In the genomic region with DNA sequence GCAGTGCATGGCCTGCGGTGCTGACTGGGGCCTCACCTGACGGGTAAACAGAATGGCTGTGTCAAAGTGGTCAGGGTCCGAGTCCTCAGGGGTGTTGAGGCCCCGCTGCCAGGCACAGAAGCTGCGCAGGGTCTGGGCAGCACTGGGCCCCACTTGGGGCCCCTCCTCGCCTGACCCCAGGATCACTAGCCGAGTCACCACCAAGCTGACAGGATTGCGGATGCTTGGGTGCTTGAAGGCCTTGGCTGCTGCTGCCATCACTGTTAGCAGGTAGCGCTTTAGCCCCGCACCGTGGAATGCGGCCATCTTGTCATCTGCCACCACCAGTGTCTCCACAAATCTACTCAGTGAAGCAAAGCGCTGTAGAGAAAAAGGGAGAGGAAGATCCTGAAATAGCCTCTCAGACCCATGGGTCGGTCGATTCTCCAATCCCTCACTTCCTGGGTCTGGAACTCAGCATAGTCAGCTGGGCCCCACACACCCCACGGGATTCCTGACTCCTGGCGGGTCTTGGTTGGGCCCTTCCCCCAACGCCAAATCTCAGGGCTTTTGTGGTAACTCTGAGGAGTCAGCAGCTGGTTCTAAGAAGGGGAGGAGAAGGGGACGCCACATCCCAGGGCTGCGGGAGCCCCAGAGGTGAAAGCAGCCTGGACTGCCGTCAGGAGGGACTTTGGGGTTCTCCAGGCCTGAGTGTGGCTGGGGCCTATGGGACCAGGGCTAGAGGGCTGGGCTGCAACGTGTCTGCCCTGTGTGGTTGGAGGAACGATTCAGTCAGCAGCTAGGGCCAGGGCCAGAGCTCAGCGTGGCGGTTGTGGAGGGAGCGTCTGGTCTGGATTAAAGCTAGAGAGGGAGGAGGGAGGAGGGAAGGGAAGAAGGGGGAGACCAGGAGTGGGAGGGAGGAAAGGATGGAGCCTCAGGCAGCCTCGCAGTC, we compare ENCODE assay signal across 1 cellular context.
TF ChIP-seq lines count a peak whose summit lies in the region.

No MANE protein-coding gene starts in this region.

TF ChIP-seq in K562, 482 proteins besides CTCF, POLR2A, EP300 and RAD21:
- TF ChIP-seq CTBP1 (IDR thresholded peaks at IDR 0.05; ENCODE audit: borderline replicate concordance): no peak
- TF ChIP-seq, protein P1, sequence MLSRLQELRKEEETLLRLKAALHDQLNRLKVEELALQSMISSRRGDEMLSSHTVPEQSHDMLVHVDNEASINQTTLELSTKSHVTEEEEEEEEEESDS (CRISPR knock-in tag; IDR thresholded peaks at IDR 0.05): no peak
- TF ChIP-seq, protein P2, sequence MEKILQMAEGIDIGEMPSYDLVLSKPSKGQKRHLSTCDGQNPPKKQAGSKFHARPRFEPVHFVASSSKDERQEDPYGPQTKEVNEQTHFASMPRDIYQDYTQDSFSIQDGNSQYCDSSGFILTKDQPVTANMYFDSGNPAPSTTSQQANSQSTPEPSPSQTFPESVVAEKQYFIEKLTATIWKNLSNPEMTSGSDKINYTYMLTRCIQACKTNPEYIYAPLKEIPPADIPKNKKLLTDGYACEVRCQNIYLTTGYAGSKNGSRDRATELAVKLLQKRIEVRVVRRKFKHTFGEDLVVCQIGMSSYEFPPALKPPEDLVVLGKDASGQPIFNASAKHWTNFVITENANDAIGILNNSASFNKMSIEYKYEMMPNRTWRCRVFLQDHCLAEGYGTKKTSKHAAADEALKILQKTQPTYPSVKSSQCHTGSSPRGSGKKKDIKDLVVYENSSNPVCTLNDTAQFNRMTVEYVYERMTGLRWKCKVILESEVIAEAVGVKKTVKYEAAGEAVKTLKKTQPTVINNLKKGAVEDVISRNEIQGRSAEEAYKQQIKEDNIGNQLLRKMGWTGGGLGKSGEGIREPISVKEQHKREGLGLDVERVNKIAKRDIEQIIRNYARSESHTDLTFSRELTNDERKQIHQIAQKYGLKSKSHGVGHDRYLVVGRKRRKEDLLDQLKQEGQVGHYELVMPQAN (IDR thresholded peaks at IDR 0.05; ENCODE audit: borderline replicate concordance): no peak
- TF ChIP-seq, protein P3, sequence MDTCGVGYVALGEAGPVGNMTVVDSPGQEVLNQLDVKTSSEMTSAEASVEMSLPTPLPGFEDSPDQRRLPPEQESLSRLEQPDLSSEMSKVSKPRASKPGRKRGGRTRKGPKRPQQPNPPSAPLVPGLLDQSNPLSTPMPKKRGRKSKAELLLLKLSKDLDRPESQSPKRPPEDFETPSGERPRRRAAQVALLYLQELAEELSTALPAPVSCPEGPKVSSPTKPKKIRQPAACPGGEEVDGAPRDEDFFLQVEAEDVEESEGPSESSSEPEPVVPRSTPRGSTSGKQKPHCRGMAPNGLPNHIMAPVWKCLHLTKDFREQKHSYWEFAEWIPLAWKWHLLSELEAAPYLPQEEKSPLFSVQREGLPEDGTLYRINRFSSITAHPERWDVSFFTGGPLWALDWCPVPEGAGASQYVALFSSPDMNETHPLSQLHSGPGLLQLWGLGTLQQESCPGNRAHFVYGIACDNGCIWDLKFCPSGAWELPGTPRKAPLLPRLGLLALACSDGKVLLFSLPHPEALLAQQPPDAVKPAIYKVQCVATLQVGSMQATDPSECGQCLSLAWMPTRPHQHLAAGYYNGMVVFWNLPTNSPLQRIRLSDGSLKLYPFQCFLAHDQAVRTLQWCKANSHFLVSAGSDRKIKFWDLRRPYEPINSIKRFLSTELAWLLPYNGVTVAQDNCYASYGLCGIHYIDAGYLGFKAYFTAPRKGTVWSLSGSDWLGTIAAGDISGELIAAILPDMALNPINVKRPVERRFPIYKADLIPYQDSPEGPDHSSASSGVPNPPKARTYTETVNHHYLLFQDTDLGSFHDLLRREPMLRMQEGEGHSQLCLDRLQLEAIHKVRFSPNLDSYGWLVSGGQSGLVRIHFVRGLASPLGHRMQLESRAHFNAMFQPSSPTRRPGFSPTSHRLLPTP (IDR thresholded peaks at IDR 0.05; ENCODE audit: borderline replicate concordance, extremely low read depth, insufficient read length): no peak
- TF ChIP-seq, protein P4, sequence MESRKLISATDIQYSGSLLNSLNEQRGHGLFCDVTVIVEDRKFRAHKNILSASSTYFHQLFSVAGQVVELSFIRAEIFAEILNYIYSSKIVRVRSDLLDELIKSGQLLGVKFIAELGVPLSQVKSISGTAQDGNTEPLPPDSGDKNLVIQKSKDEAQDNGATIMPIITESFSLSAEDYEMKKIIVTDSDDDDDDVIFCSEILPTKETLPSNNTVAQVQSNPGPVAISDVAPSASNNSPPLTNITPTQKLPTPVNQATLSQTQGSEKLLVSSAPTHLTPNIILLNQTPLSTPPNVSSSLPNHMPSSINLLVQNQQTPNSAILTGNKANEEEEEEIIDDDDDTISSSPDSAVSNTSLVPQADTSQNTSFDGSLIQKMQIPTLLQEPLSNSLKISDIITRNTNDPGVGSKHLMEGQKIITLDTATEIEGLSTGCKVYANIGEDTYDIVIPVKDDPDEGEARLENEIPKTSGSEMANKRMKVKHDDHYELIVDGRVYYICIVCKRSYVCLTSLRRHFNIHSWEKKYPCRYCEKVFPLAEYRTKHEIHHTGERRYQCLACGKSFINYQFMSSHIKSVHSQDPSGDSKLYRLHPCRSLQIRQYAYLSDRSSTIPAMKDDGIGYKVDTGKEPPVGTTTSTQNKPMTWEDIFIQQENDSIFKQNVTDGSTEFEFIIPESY (CRISPR knock-in tag; IDR thresholded peaks at IDR 0.05): peak; percentile 65; the same call in 1 of the 2 replicates
- TF ChIP-seq, protein P5, sequence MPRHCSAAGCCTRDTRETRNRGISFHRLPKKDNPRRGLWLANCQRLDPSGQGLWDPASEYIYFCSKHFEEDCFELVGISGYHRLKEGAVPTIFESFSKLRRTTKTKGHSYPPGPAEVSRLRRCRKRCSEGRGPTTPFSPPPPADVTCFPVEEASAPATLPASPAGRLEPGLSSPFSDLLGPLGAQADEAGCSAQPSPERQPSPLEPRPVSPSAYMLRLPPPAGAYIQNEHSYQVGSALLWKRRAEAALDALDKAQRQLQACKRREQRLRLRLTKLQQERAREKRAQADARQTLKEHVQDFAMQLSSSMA (CRISPR knock-in tag; IDR thresholded peaks at IDR 0.05): no peak
- TF ChIP-seq, protein P6, sequence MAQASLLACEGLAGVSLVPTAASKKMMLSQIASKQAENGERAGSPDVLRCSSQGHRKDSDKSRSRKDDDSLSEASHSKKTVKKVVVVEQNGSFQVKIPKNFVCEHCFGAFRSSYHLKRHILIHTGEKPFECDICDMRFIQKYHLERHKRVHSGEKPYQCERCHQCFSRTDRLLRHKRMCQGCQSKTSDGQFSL (CRISPR knock-in tag; IDR thresholded peaks at IDR 0.05): no peak
- TF ChIP-seq, protein P6 (tag; IDR thresholded peaks at IDR 0.05): no peak
- TF ChIP-seq CBX8 (IDR thresholded peaks at IDR 0.05; ENCODE audit: borderline replicate concordance, extremely low read depth, low read depth, low read length, poor library complexity, severe bottlenecking): no peak
- no peak for TF ChIP-seq GTF2F1 (IDR thresholded peaks at IDR 0.05; ENCODE audit: low read depth, low read length)
- TF ChIP-seq, protein P7, sequence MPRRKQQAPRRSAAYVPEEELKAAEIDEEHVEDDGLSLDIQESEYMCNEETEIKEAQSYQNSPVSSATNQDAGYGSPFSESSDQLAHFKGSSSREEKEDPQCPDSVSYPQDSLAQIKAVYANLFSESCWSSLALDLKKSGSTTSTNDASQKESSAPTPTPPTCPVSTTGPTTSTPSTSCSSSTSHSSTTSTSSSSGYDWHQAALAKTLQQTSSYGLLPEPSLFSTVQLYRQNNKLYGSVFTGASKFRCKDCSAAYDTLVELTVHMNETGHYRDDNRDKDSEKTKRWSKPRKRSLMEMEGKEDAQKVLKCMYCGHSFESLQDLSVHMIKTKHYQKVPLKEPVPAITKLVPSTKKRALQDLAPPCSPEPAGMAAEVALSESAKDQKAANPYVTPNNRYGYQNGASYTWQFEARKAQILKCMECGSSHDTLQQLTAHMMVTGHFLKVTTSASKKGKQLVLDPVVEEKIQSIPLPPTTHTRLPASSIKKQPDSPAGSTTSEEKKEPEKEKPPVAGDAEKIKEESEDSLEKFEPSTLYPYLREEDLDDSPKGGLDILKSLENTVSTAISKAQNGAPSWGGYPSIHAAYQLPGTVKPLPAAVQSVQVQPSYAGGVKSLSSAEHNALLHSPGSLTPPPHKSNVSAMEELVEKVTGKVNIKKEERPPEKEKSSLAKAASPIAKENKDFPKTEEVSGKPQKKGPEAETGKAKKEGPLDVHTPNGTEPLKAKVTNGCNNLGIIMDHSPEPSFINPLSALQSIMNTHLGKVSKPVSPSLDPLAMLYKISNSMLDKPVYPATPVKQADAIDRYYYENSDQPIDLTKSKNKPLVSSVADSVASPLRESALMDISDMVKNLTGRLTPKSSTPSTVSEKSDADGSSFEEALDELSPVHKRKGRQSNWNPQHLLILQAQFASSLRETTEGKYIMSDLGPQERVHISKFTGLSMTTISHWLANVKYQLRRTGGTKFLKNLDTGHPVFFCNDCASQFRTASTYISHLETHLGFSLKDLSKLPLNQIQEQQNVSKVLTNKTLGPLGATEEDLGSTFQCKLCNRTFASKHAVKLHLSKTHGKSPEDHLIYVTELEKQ (CRISPR knock-in tag; IDR thresholded peaks at IDR 0.05): no peak
- no peak for TF ChIP-seq SRSF7 (optimal IDR thresholded peaks at IDR 0.05; ENCODE audit: low read depth, low read length)
- TF ChIP-seq ZFX (CRISPR knock-in tag; IDR thresholded peaks at IDR 0.05): peak; percentile 56
- peak; percentile 14; the same call in 1 of the 2 replicates for TF ChIP-seq PHF8 (IDR thresholded peaks at IDR 0.05; ENCODE audit: borderline replicate concordance, low read length)
- no peak for TF ChIP-seq ZNF584 (CRISPR knock-in tag; IDR thresholded peaks at IDR 0.05; ENCODE audit: low read depth)
- peak; percentile 84 for TF ChIP-seq ZNF263 (CRISPR knock-in tag; IDR thresholded peaks at IDR 0.05; ENCODE audit: borderline replicate concordance)
- TF ChIP-seq, protein P8, sequence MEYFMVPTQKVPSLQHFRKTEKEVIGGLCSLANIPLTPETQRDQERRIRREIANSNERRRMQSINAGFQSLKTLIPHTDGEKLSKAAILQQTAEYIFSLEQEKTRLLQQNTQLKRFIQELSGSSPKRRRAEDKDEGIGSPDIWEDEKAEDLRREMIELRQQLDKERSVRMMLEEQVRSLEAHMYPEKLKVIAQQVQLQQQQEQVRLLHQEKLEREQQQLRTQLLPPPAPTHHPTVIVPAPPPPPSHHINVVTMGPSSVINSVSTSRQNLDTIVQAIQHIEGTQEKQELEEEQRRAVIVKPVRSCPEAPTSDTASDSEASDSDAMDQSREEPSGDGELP (CRISPR knock-in tag; IDR thresholded peaks at IDR 0.05; ENCODE audit: borderline replicate concordance): peak; percentile 59; the same call in 1 of the 2 replicates
- no peak for TF ChIP-seq MCM5 (IDR thresholded peaks at IDR 0.05; ENCODE audit: low read depth)
- peak; percentile 23; the same call in 1 of the 2 replicates for TF ChIP-seq RBFOX2 (IDR thresholded peaks at IDR 0.05; ENCODE audit: low read depth, low read length)
- TF ChIP-seq NONO (IDR thresholded peaks at IDR 0.05; ENCODE audit: low read depth in 2 of 2, low read length in 1 of 2): no peak
- peak in 1 of 3 experiments; percentile 44 for TF ChIP-seq YY1 (IDR thresholded peaks at IDR 0.05; ENCODE audit: borderline replicate concordance in 1 of 3, control insufficient read depth in 1 of 3, extremely low read depth in 1 of 3, insufficient read depth in 3 of 3, insufficient read length in 1 of 3, insufficient replicate concordance in 2 of 3, low read depth in 1 of 3, low read length in 2 of 3)
- TF ChIP-seq DDX20 (tag; IDR thresholded peaks at IDR 0.05; ENCODE audit: low read depth): no peak
- TF ChIP-seq, protein P9, sequence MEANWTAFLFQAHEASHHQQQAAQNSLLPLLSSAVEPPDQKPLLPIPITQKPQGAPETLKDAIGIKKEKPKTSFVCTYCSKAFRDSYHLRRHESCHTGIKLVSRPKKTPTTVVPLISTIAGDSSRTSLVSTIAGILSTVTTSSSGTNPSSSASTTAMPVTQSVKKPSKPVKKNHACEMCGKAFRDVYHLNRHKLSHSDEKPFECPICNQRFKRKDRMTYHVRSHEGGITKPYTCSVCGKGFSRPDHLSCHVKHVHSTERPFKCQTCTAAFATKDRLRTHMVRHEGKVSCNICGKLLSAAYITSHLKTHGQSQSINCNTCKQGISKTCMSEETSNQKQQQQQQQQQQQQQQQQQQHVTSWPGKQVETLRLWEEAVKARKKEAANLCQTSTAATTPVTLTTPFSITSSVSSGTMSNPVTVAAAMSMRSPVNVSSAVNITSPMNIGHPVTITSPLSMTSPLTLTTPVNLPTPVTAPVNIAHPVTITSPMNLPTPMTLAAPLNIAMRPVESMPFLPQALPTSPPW (CRISPR knock-in tag; IDR thresholded peaks at IDR 0.05): 0 out of 2 replicates have a peak, but pooled peaks have one; percentile 8
- no peak for TF ChIP-seq TFAM (CRISPR knock-in tag; conservative IDR thresholded peaks at IDR 0.05)
